In genomic region chr9:91978739-91979414, GRCh38 we compare ENCODE assay signal across 8 cellular contexts.
DNase-seq lines count a peak whose midpoint lies in the region; ATAC-seq, FAIRE-seq and TF ChIP-seq lines count a peak whose summit lies in the region.

No MANE protein-coding gene starts in this region.

- no peaks in the 10 kb centered on the region for H3K9me3 ChIP-seq in RWPE2 (ENCODE audit: severe bottlenecking)

- FAIRE-seq in H54 (lab: Jason Lieb, UNC) = peak; percentile 30

- DNase-seq in H54 (ENCODE audit: insufficient read length, low spot score) (peak; percentile 82), RWPE2 (ENCODE audit: low spot score) (no peak), hepatic stellate cell (ENCODE audit: low spot score) (peak; percentile 68), NCI-H1105 (lab: John Stamatoyannopoulos, UW) (no peak), NCI-H1048 (lab: John Stamatoyannopoulos, UW) (no peak)

- no peak for TF ChIP-seq POLR2A in H54 (IDR thresholded peaks at IDR 0.05; ENCODE audit: low read depth, low read length)

- ATAC-seq in RWPE2 (ENCODE audit: low read depth) (peak; percentile 76; the same call in 2 of the 3 replicates), GM18502 (IDR thresholded peaks at IDR 0.05; ENCODE audit: poor library complexity, unreplicated experiment) (no peak), HG03159 (IDR thresholded peaks at IDR 0.05; ENCODE audit: unreplicated experiment) (no peak)

- H3K79me2 ChIP-seq in ACC112 (ENCODE audit: control insufficient read depth, insufficient read depth, low read length, unreplicated experiment) = no peaks in the 10 kb centered on the region

- no peaks in the 10 kb centered on the region for H3K36me3 ChIP-seq in ACC112 (ENCODE audit: insufficient read depth, low read length)
- no peaks in the 10 kb centered on the region for H3K36me3 ChIP-seq in RWPE2 (ENCODE audit: low read depth)

- H3K27me3 ChIP-seq in ACC112 (ENCODE audit: insufficient read depth, low read length) = peaks cover 6% of the 10 kb centered on the region; the same call in 1 of the 2 replicates
- H3K27me3 ChIP-seq in RWPE2 (ENCODE audit: insufficient read depth, poor library complexity, severe bottlenecking) = no peaks in the 10 kb centered on the region

- H2AFZ ChIP-seq in ACC112 (ENCODE audit: low read length, unreplicated experiment) = peak overlapping the region; percentile 43

- H3K27ac ChIP-seq in ACC112 (ENCODE audit: low read depth, low read length) (peak overlapping the region; percentile 55), RWPE2 (ENCODE audit: poor library complexity, severe bottlenecking) (no peak overlapping the region)

- no peak for TF ChIP-seq CTCF in RWPE2 (IDR thresholded peaks at IDR 0.05; ENCODE audit: poor library complexity, severe bottlenecking)

- H3K4me1 ChIP-seq in ACC112 (ENCODE audit: control insufficient read depth, insufficient read depth, low read length, unreplicated experiment) (peaks cover 15% of the 10 kb centered on the region), RWPE2 (ENCODE audit: insufficient read depth, poor library complexity, severe bottlenecking) (no peaks in the 10 kb centered on the region)

- H3K4me3 ChIP-seq in ACC112 (ENCODE audit: low read depth, low read length) (no peak overlapping the region; the same call in 1 of the 2 replicates), RWPE2 (ENCODE audit: severe bottlenecking) (no peak overlapping the region)

Comparison
In these comparisons a context has a peak if more than half of its experiments do, and no peak if none do; other contexts are left out.
1. DNase-seq: peak in H54 (single experiment) and hepatic stellate cell (single experiment); none in RWPE2 (single experiment), NCI-H1105 (single experiment) and NCI-H1048 (single experiment).